Comparison of ENCODE assay signal across 33 cellular contexts in the genomic region with DNA sequence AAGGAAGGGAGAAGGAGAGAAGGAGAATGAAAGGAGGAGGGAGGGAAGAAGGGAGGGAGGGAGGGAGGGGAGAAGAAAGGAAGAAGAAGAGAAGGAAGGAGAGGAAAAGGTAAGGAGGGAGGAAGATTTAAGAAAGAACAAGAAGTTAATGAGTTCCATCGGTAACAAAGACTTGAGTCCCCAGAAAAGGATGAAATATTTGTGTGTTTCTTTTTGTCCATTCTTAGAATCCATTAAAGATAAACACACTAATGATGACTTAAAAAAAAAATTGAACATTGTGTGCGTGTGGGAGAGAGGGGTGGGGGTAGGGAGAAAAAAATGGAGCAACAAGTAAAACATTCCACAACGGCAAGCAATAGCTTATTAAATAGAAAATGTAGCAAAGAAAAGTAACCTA.
"Had no signal": no experiment of that assay in that cellular context is flagged by ENCODE, and none has a peak within 500 bp of the region (broad histone marks: within the 10 kb centered on the region; RNA-seq: fewer than 3 reads in every experiment).

No MANE protein-coding gene starts in this region.

- H3K9ac ChIP-seq: parathyroid adenoma had no signal

- H3K4me3 Mint-ChIP-seq: naive thymus-derived CD8-positive, alpha-beta T cell; natural killer cell treated with Interleukin-12 subunit alpha and Interleukin-12 subunit beta and Interleukin-15 and Interleukin-18, amount 100 ng/mL, for 72 hours; nephron progenitor cell; neural crest cell; stimulated activated memory B cell treated with anti-CD40 and anti-IgM and Interleukin-4, amounts not matched to agents 10 μg/mL and 1 μg/mL and 100 μg/mL, for 72 hours; stimulated activated naive CD8-positive, alpha-beta T cell treated with anti-CD3 and anti-CD28 coated beads, Interleukin-15, amount 100 ng/mL, for 72 hours; type B pancreatic cell had no signal

- H3K36me3 ChIP-seq: ovary, suprapubic skin, transverse colon, uterus had no signal

- H3K79me2 ChIP-seq: parathyroid adenoma had no signal

- H3K27me3 ChIP-seq: neutrophil, ovary, spleen, suprapubic skin, testis, tibial artery, transverse colon, upper lobe of right lung, uterus had no signal

- H3K4me1 Mint-ChIP-seq: naive thymus-derived CD8-positive, alpha-beta T cell; nephron progenitor cell; neural crest cell; stimulated activated memory B cell treated with anti-CD40 and anti-IgM and Interleukin-4, amounts not matched to agents 10 μg/mL and 1 μg/mL and 100 μg/mL, for 72 hours; stimulated activated naive CD8-positive, alpha-beta T cell treated with anti-CD3 and anti-CD28 coated beads, Interleukin-15, amount 100 ng/mL, for 72 hours had no signal

- H3K4me1 ChIP-seq: parathyroid adenoma, psoas muscle, spleen, suprapubic skin, testis, tibial artery, transverse colon, upper lobe of right lung, uterus had no signal

- H3K4me2 ChIP-seq: smooth muscle cell had no signal

- ATAC-seq: naive thymus-derived CD8-positive, alpha-beta T cell; natural killer cell treated with Interleukin-12 subunit alpha and Interleukin-12 subunit beta and Interleukin-15 and Interleukin-18, amount 100 ng/mL, for 72 hours; psoas muscle; right cardiac atrium; sciatic nerve; stimulated activated memory B cell treated with anti-CD40 and anti-IgM and Interleukin-4, amounts not matched to agents 10 μg/mL and 1 μg/mL and 100 μg/mL, for 72 hours; stimulated activated naive CD8-positive, alpha-beta T cell treated with anti-CD3 and anti-CD28 coated beads, Interleukin-15, amount 100 ng/mL, for 72 hours; stimulated activated naive CD8-positive, alpha-beta T cell treated with anti-CD3 and anti-CD28 coated beads, Interleukin-15, Interleukin-2, amounts not matched to agents 100 U/mL and 50 U/mL, for 24 hours; upper lobe of right lung had no signal

- H3K9me3 ChIP-seq: neutrophil, ovary, psoas muscle, spleen, suprapubic skin, testis, tibial artery, transverse colon, upper lobe of right lung, uterus had no signal

- H3K27ac Mint-ChIP-seq: naive thymus-derived CD8-positive, alpha-beta T cell; natural killer cell treated with Interleukin-12 subunit alpha and Interleukin-12 subunit beta and Interleukin-15 and Interleukin-18, amount 100 ng/mL, for 72 hours; nephron progenitor cell; progenitor cell of endocrine pancreas; stimulated activated memory B cell treated with anti-CD40 and anti-IgM and Interleukin-4, amounts not matched to agents 10 μg/mL and 1 μg/mL and 100 μg/mL, for 72 hours; stimulated activated naive CD8-positive, alpha-beta T cell treated with anti-CD3 and anti-CD28 coated beads, Interleukin-15, amount 100 ng/mL, for 72 hours; type B pancreatic cell had no signal

- H3K27ac ChIP-seq: neutrophil, ovary, parathyroid adenoma, psoas muscle, skin epidermis, spleen, suprapubic skin, testis, tibial artery, transverse colon, upper lobe of right lung, uterus had no signal

- H3K4me3 ChIP-seq: ovary, psoas muscle, skin epidermis, smooth muscle cell, spleen, suprapubic skin, testis, tibial artery, transverse colon, upper lobe of right lung, uterus had no signal

- H3K27me3 Mint-ChIP-seq: naive thymus-derived CD8-positive, alpha-beta T cell; progenitor cell of endocrine pancreas; stimulated activated memory B cell treated with anti-CD40 and anti-IgM and Interleukin-4, amounts not matched to agents 10 μg/mL and 1 μg/mL and 100 μg/mL, for 72 hours; stimulated activated naive CD8-positive, alpha-beta T cell treated with anti-CD3 and anti-CD28 coated beads, Interleukin-15, amount 100 ng/mL, for 72 hours; type B pancreatic cell had no signal

- DNase-seq: naive thymus-derived CD8-positive, alpha-beta T cell; nephron progenitor cell; nucleus accumbens; ovary; posterior cingulate gyrus; psoas muscle; right cardiac atrium; spleen; stimulated activated CD4-positive, alpha-beta T cell treated with anti-CD3 and anti-CD28 coated beads, Interleukin-12 subunit alpha, Interleukin-12 subunit beta, amount 100 ng/mL, for 4 hours; stimulated activated CD4-positive, alpha-beta T cell treated with anti-CD3 and anti-CD28 coated beads, Interleukin-1b, Interleukin-23, amount 100 ng/mL, for 48 hours; stimulated activated CD4-positive, alpha-beta T cell treated with anti-CD3 and anti-CD28 coated beads, Interleukin-4, amount 100 ng/mL, for 1 hour; stimulated activated CD4-positive, alpha-beta T cell treated with anti-CD3 and anti-CD28 coated beads, Interleukin-4, amount 100 ng/mL, for 4 hours; stimulated activated CD8-positive, alpha-beta memory T cell treated with anti-CD3 and anti-CD28 coated beads, Interleukin-4, amount 100 ng/mL, for 48 hours; stimulated activated naive CD4-positive, alpha-beta T cell; stimulated activated naive CD8-positive, alpha-beta T cell treated with anti-CD3 and anti-CD28 coated beads, Interleukin-15, amount 100 ng/mL, for 72 hours; stimulated activated naive CD8-positive, alpha-beta T cell treated with anti-CD3 and anti-CD28 coated beads, Interleukin-15, Interleukin-2, amounts not matched to agents 100 U/mL and 50 U/mL, for 24 hours; substantia nigra; testis; tibial artery; transverse colon; upper lobe of right lung; uterus had no signal

- H2AFZ ChIP-seq: parathyroid adenoma had no signal
